ENCODE assay signal across 9 cellular contexts in the genomic region with DNA sequence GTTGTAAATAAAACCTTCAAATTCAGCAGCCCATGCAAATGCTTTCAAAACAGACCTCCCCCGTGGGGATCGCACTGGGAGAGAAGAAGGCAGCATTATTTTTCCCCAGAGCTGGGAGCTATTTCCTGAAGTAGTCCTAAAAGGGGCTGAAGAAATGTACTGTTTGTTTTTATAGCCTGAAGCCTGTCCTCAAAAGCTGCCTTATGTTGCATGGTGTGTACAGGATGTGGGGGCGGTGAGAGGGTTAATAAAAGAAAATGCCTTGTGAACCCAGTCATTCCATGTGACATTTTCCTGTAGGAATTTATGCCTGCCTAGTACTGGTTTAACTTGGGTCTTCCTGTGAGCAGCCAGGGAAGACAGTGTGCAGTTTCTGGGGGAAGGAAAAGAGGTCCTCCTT.
A peak's percentile ranks its signal among the peaks of the same experiment; 100 is the strongest.
DNase-seq lines count a peak whose midpoint lies in the region; ATAC-seq and TF ChIP-seq lines count a peak whose summit lies in the region.
"Had no signal": no experiment of that assay in that cellular context is flagged by ENCODE, and none has a peak within 500 bp of the region (broad histone marks: within the 10 kb centered on the region; RNA-seq: fewer than 3 reads in every experiment).

No MANE protein-coding gene starts in this region.

- in situ Hi-C loops in KBM-7 (cut with MboI; ENCODE audit: low pct_unique_long_range_greater_than_20kb, low sequenced_read_pairs), result no loop called here

- no peaks in the 10 kb centered on the region for H3K9me3 ChIP-seq in vagina

- intact Hi-C loops in vagina (cut with DNase I), result loop anchor here (10.0 kb wide), 1 partner anchor 239 kb away; no protein-coding TSS in a partner anchor

- H3K4me3 ChIP-seq in coronary artery, result peak overlapping the region; percentile 25
- peak overlapping the region in 1 of 2 donors; percentile 19 for H3K4me3 ChIP-seq in vagina

- H3K27ac ChIP-seq in coronary artery (peak overlapping the region; percentile 67 to 87), vagina (peak overlapping the region; percentile 44)

- TF ChIP-seq POLR2A in vagina (IDR thresholded peaks at IDR 0.05), result no peak

- peaks cover 29% of the 10 kb centered on the region for H3K4me1 ChIP-seq in vagina

- no peaks in the 10 kb centered on the region for H3K27me3 ChIP-seq in vagina

- no peak for ATAC-seq in HG02610 (IDR thresholded peaks at IDR 0.05; ENCODE audit: unreplicated experiment)
- no peak for ATAC-seq in GM18502 (IDR thresholded peaks at IDR 0.05; ENCODE audit: poor library complexity, unreplicated experiment)
- ATAC-seq: naive thymus-derived CD4-positive, alpha-beta T cell had no signal

- H3K36me3 ChIP-seq in vagina, result no peaks in the 10 kb centered on the region

- DNase-seq in M059J (ENCODE audit: low read depth) (peak; percentile 90), coronary artery (ENCODE audit: low spot score) (no peak), left kidney (ENCODE audit: low read depth, low spot score) (peak; percentile 89), vagina (ENCODE audit: extremely low spot score in 2 of 2) (no peak), KBM-7 (no peak)
- DNase-seq: MM.1S; naive thymus-derived CD4-positive, alpha-beta T cell had no signal

- TF ChIP-seq CTCF in coronary artery (IDR thresholded peaks at IDR 0.05) (no peak), vagina (IDR thresholded peaks at IDR 0.05) (no peak)

Comparison
In these comparisons a context has a peak if more than half of its experiments do, and no peak if none do; other contexts are left out.
1. DNase-seq: peak in M059J (single experiment) and left kidney (single experiment); none in coronary artery (single experiment), vagina (0 of 2) and KBM-7 (single experiment).